ENCODE assay signal across 8 cellular contexts in genomic region chr3:32421991-32422859, GRCh38. TPM values are rescaled to one million over a fixed set of nuclear protein-coding genes. Genes with fewer than 3 reads are reported as not detected.
DNase-seq lines count a peak whose midpoint lies in the region; FAIRE-seq and TF ChIP-seq lines count a peak whose summit lies in the region.

No MANE protein-coding gene starts in this region.

- FAIRE-seq in GM12891 (lab: Jason Lieb, UNC) = peak; percentile 16

- no peak overlapping the region for H3K4ac ChIP-seq in neuronal stem cell (ENCODE audit: low read length)

- H4K91ac ChIP-seq in neuronal stem cell (ENCODE audit: low read depth, low read length, poor library complexity) = no peak overlapping the region

- H3K9ac ChIP-seq in neuronal stem cell (ENCODE audit: low read depth, low read length, poor library complexity) = no peak overlapping the region

- no peak overlapping the region for H2AK5ac ChIP-seq in neuronal stem cell (ENCODE audit: low read depth, low read length)

- TF ChIP-seq POLR2A in GM12891 (IDR thresholded peaks at IDR 0.05; ENCODE audit: low read depth, low read length) = no peak

- peak overlapping the region; percentile 7 for H3K18ac ChIP-seq in neuronal stem cell (ENCODE audit: low read length)

- no peak overlapping the region for H3K4me3 ChIP-seq in epithelial cell of proximal tubule (ENCODE audit: low read depth, low read length)
- no peak overlapping the region for H3K4me3 ChIP-seq in neuronal stem cell (ENCODE audit: low read length in 2 of 2)

- TF ChIP-seq CTCF in 22Rv1 (IDR thresholded peaks at IDR 0.05) = no peak
- no peak for TF ChIP-seq CTCF in epithelial cell of proximal tubule (conservative IDR thresholded peaks at IDR 0.05; ENCODE audit: low read depth, low read length)

- peaks cover 4% of the 10 kb centered on the region for H3K79me1 ChIP-seq in neuronal stem cell (ENCODE audit: low read depth, low read length)

- H3K27me3 ChIP-seq in neuronal stem cell (ENCODE audit: control insufficient read depth in 3 of 3, insufficient read depth in 3 of 3, low read depth in 1 of 3, low read length in 3 of 3) = no peaks in the 10 kb centered on the region

- peaks cover 0 to 26% of the 10 kb centered on the region in 2 donors for H3K9me3 ChIP-seq in neuronal stem cell (replicated peaks in 1 of 2; ENCODE audit: control insufficient read depth in 2 of 2, insufficient read depth in 1 of 2, low read depth in 1 of 2, low read length in 2 of 2)

- WGBS in neuronal stem cell (ENCODE audit: extremely low coverage in 2 of 2, insufficient read length in 2 of 2, insufficient replicate concordance in 1 of 2), 2 donors = no CpG with 5 or more reads among the region's 10 CpGs

- no peak overlapping the region for H2AFZ ChIP-seq in neuronal stem cell (ENCODE audit: low read length)

- H2BK120ac ChIP-seq in neuronal stem cell (ENCODE audit: low read depth, low read length) = no peak overlapping the region

- H2BK5ac ChIP-seq in neuronal stem cell (ENCODE audit: low read length) = no peak overlapping the region

- H2BK12ac ChIP-seq in neuronal stem cell (ENCODE audit: low read length) = no peak overlapping the region

- no peak for DNase-seq in GM12891 (ENCODE audit: insufficient read length, low spot score)
- DNase-seq in RKO (ENCODE audit: low spot score) = peak; percentile 28
- peak; percentile 88 for DNase-seq in epithelial cell of proximal tubule (ENCODE audit: low read depth)
- no peak for DNase-seq in neuronal stem cell (ENCODE audit: low spot score)
- DNase-seq in NOMO-1 treated with DMSO at 0.1 percent for 48 hours (lab: John Stamatoyannopoulos, UW; ENCODE audit: unreplicated experiment) = no peak
- DNase-seq in HuH-7 (ENCODE audit: low spot score) = no peak
- DNase-seq in SW 1271 (lab: John Stamatoyannopoulos, UW) = no peak

- no peak overlapping the region for H4K8ac ChIP-seq in neuronal stem cell (ENCODE audit: low read depth, low read length)

- H3K23ac ChIP-seq in neuronal stem cell (ENCODE audit: low read depth, low read length, poor library complexity) = no peak overlapping the region

- no peak overlapping the region for H3K14ac ChIP-seq in neuronal stem cell (ENCODE audit: low read length)

- H2BK15ac ChIP-seq in neuronal stem cell (ENCODE audit: low read length) = no peak overlapping the region

- H3K4me1 ChIP-seq in neuronal stem cell (ENCODE audit: control insufficient read depth in 2 of 2, insufficient read depth in 1 of 2, low read depth in 1 of 2, low read length in 2 of 2) = peaks cover 11 to 12% of the 10 kb centered on the region in 2 donors

- H3K4me2 ChIP-seq in neuronal stem cell (ENCODE audit: insufficient read depth, low read length, poor library complexity, severe bottlenecking) = no peak overlapping the region

- H3K27ac ChIP-seq in 22Rv1 = peak overlapping the region; percentile 15; the same call in 1 of the 2 replicates
- H3K27ac ChIP-seq in neuronal stem cell (replicated peaks; ENCODE audit: low read length) = no peak overlapping the region

- peaks cover 0 to 4% of the 10 kb centered on the region in 2 donors for H3K36me3 ChIP-seq in neuronal stem cell (replicated peaks in 1 of 2; ENCODE audit: control insufficient read depth in 2 of 2, insufficient read depth in 2 of 2, low read length in 2 of 2)

TF ChIP-seq in GM12891, 5 proteins besides CTCF, POLR2A, EP300 and RAD21:
- no peak for TF ChIP-seq SPI1 (IDR thresholded peaks at IDR 0.05; ENCODE audit: low read depth, low read length)
- no peak for TF ChIP-seq POLR2AphosphoS5 (IDR thresholded peaks at IDR 0.05; ENCODE audit: low read depth, low read length)
- no peak for TF ChIP-seq POU2F2 (IDR thresholded peaks at IDR 0.05; ENCODE audit: low read depth, low read length)
- TF ChIP-seq TAF1 (IDR thresholded peaks at IDR 0.05; ENCODE audit: low read depth, low read length) = no peak
- no peak for TF ChIP-seq PAX5 (IDR thresholded peaks at IDR 0.05; ENCODE audit: insufficient read depth, low read length, severe bottlenecking)

RNA-seq across cellular contexts. Expression of gene CMTM7, which starts 30.6 kb away (rescaled TPM):
- polyA plus RNA-seq in GM12891 (2012; ENCODE audit: low read depth, missing spikeins) = 8.0 TPM
- total RNA-seq in epithelial cell of proximal tubule = 31.9 and 71.4 TPM in 2 replicates
- polyA plus RNA-seq in neuronal stem cell (2013, experiment 1 of 2) = 48.3 TPM
- 46.3 TPM for polyA plus RNA-seq in neuronal stem cell (2013, experiment 2 of 2)

Comparison
In these comparisons a context has a peak if more than half of its experiments do, and no peak if none do; other contexts are left out.
1. DNase-seq: peak in RKO (single experiment) and epithelial cell of proximal tubule (single experiment); none in GM12891 (single experiment), neuronal stem cell (single experiment), NOMO-1 treated with DMSO at 0.1 percent for 48 hours (single experiment), HuH-7 (single experiment) and SW 1271 (0 of 2).